Comparison of ENCODE assay signal across 8 cellular contexts in genomic region chr9:131402738-131403492, GRCh38. TPM values are rescaled to one million over a fixed set of nuclear protein-coding genes. Genes with fewer than 3 reads are reported as not detected.
DNase-seq lines count a peak whose midpoint lies in the region; ATAC-seq and TF ChIP-seq lines count a peak whose summit lies in the region.

No MANE protein-coding gene starts in this region.

- POLR2A ChIA-PET in T-cell (lab: Charles Lee) = no interaction called here

- H3K27ac ChIP-seq in esophagus squamous epithelium = peak overlapping the region; percentile 41 to 85 (median 76)

- CTCF ChIA-PET in T-cell (lab: Charles Lee) = no interaction called here

- no peaks in the 10 kb centered on the region for H3K9me3 Mint-ChIP-seq in T-helper 1 cell treated with Interleukin-12 subunit alpha and Interleukin-12 subunit beta and Interleukin-4 antibody, amounts not matched to agents 30 μg/mL and 1 μg/mL, for 36 hours
- no peaks in the 10 kb centered on the region for H3K9me3 Mint-ChIP-seq in T-cell

- H3K36me3 ChIP-seq in esophagus squamous epithelium = no peaks in the 10 kb centered on the region

- peaks cover 77 to 100% (median 93%) of the 10 kb centered on the region in 3 donors for H3K4me1 ChIP-seq in esophagus squamous epithelium

- peak overlapping the region in 2 of 4 donors; percentile 24 to 49 for H3K4me3 ChIP-seq in esophagus squamous epithelium

- intact Hi-C loops in esophagus squamous epithelium (cut with DNase I) = no loop called here

- no peaks in the 10 kb centered on the region for H3K9me3 ChIP-seq in esophagus squamous epithelium

- TF ChIP-seq CTCF in esophagus squamous epithelium (IDR thresholded peaks at IDR 0.05) = no peak

- no peak for DNase-seq in T-helper 1 cell
- DNase-seq in T-cell = no peak
- no peak for DNase-seq in esophagus squamous epithelium (lab: John Stamatoyannopoulos, UW)
- DNase-seq in myocyte (ENCODE audit: low read depth) = peak; percentile 78
- DNase-seq in GDM1 (lab: John Stamatoyannopoulos, UW) = no peak
- no peak for DNase-seq in AML-193 (lab: John Stamatoyannopoulos, UW)
- no peak for DNase-seq in HuH-7 (ENCODE audit: low spot score)

- 22 to 37% methylated on average over 12 of the region's 12 CpGs for WGBS in esophagus squamous epithelium, 2 donors

- peaks cover 73% of the 10 kb centered on the region for H3K4me1 Mint-ChIP-seq in T-helper 1 cell treated with Interleukin-12 subunit alpha and Interleukin-12 subunit beta and Interleukin-4 antibody, amounts not matched to agents 30 μg/mL and 1 μg/mL, for 36 hours (ENCODE audit: low read depth)
- peaks cover 91 to 92% (median 91%) of the 10 kb centered on the region in 3 donors for H3K4me1 Mint-ChIP-seq in T-cell

- H3K27ac Mint-ChIP-seq in T-helper 1 cell treated with Interleukin-12 subunit alpha and Interleukin-12 subunit beta and Interleukin-4 antibody, amounts not matched to agents 30 μg/mL and 1 μg/mL, for 36 hours = no peak overlapping the region
- peak overlapping the region; percentile 26 to 57 for H3K27ac Mint-ChIP-seq in T-cell

- no peaks in the 10 kb centered on the region for H3K27me3 ChIP-seq in esophagus squamous epithelium

- H3K36me3 Mint-ChIP-seq in T-helper 1 cell treated with Interleukin-12 subunit alpha and Interleukin-12 subunit beta and Interleukin-4 antibody, amounts not matched to agents 30 μg/mL and 1 μg/mL, for 36 hours (ENCODE audit: low read depth) = peaks cover 22% of the 10 kb centered on the region
- H3K36me3 Mint-ChIP-seq in T-cell = peaks cover 3% of the 10 kb centered on the region

- no peak for ATAC-seq in T-cell (replicated peaks in 1 of 4)

- H3K4me3 Mint-ChIP-seq in T-helper 1 cell treated with Interleukin-12 subunit alpha and Interleukin-12 subunit beta and Interleukin-4 antibody, amounts not matched to agents 30 μg/mL and 1 μg/mL, for 36 hours = peak overlapping the region; percentile 6
- H3K4me3 Mint-ChIP-seq in T-cell = peak overlapping the region in 2 of 3 donors; percentile 26 to 93

- no peaks in the 10 kb centered on the region for H3K27me3 Mint-ChIP-seq in T-helper 1 cell treated with Interleukin-12 subunit alpha and Interleukin-12 subunit beta and Interleukin-4 antibody, amounts not matched to agents 30 μg/mL and 1 μg/mL, for 36 hours (ENCODE audit: low read depth)
- no peaks in the 10 kb centered on the region for H3K27me3 Mint-ChIP-seq in T-cell

- TF ChIP-seq POLR2A in esophagus squamous epithelium (IDR thresholded peaks at IDR 0.05) = no peak

RNA-seq across cellular contexts. Expression of gene PRRC2B, which starts 9.0 kb away (rescaled TPM):
- total RNA-seq in T-cell = 100 to 1,000 TPM; 259 to 375 (median 370) TPM
- 10 to 100 TPM; 46.6 to 73.8 (median 62.9) TPM for total RNA-seq in esophagus squamous epithelium
- total RNA-seq in myocyte = 83.5 and 84.8 TPM in 2 replicates
- 91.1 TPM for polyA plus RNA-seq in myocyte (2012)
